Comparison of ENCODE assay signal across 2 cellular contexts in the genomic region with DNA sequence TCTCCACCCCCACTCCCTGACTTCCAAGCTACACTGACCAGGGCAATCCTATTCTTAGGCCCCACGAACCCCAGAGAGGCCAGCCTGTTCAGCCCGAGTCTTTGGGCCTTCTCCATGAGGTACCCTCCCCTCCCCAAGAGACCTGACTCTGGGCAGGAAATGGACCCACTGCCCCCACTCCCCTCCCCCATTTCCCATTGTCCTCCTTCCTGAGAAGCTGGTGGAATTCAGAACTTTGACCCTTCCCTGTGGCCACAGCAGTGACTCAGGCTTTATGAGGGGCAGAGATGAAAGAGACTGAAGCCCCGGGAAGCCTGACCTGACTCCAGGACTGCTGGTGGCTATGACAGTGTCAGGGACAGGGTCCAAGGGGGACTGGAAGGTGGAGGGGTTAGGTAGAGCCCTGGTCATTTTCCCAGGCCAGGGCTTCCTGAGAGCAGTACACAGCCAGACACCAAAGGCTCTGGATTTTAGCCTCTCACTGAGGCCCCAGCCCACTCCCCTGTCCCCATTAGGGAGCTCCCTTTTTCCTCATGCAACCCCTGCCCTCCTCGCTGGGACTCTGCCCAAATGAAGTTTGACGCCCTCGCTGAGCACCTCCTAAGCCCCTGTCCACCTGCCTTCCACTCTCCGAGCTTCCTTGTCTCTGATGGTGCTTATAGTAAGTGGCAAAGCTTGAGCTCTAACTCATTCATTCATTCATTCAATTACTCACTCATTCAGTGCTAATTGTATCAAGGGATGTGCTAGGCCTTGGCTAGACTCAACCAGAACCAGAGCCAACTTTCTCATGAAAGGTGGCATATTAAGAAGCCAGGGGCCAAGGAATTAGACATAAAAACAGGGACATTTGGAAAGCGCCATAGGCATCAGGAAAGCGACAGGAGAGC.
TF ChIP-seq lines count a peak whose summit lies in the region.

No MANE protein-coding gene starts in this region.

TF ChIP-seq in HepG2, 621 proteins besides CTCF, POLR2A, EP300 and RAD21 (continues in another document):
- TF ChIP-seq, protein P1, sequence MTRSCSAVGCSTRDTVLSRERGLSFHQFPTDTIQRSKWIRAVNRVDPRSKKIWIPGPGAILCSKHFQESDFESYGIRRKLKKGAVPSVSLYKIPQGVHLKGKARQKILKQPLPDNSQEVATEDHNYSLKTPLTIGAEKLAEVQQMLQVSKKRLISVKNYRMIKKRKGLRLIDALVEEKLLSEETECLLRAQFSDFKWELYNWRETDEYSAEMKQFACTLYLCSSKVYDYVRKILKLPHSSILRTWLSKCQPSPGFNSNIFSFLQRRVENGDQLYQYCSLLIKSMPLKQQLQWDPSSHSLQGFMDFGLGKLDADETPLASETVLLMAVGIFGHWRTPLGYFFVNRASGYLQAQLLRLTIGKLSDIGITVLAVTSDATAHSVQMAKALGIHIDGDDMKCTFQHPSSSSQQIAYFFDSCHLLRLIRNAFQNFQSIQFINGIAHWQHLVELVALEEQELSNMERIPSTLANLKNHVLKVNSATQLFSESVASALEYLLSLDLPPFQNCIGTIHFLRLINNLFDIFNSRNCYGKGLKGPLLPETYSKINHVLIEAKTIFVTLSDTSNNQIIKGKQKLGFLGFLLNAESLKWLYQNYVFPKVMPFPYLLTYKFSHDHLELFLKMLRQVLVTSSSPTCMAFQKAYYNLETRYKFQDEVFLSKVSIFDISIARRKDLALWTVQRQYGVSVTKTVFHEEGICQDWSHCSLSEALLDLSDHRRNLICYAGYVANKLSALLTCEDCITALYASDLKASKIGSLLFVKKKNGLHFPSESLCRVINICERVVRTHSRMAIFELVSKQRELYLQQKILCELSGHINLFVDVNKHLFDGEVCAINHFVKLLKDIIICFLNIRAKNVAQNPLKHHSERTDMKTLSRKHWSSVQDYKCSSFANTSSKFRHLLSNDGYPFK (CRISPR knock-in tag; IDR thresholded peaks at IDR 0.05; ENCODE audit: borderline replicate concordance): 0 out of 2 replicates have a peak, but pooled peaks have one; percentile 63
- TF ChIP-seq, protein P2, sequence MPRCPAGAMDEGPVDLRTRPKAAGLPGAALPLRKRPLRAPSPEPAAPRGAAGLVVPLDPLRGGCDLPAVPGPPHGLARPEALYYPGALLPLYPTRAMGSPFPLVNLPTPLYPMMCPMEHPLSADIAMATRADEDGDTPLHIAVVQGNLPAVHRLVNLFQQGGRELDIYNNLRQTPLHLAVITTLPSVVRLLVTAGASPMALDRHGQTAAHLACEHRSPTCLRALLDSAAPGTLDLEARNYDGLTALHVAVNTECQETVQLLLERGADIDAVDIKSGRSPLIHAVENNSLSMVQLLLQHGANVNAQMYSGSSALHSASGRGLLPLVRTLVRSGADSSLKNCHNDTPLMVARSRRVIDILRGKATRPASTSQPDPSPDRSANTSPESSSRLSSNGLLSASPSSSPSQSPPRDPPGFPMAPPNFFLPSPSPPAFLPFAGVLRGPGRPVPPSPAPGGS (CRISPR knock-in tag; IDR thresholded peaks at IDR 0.05): peak; percentile 62
- peak; percentile 49; the same call in 1 of the 2 replicates for TF ChIP-seq TFDP2 (CRISPR knock-in tag; IDR thresholded peaks at IDR 0.05)
- TF ChIP-seq, protein P3, sequence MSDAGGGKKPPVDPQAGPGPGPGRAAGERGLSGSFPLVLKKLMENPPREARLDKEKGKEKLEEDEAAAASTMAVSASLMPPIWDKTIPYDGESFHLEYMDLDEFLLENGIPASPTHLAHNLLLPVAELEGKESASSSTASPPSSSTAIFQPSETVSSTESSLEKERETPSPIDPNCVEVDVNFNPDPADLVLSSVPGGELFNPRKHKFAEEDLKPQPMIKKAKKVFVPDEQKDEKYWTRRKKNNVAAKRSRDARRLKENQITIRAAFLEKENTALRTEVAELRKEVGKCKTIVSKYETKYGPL (CRISPR knock-in tag; IDR thresholded peaks at IDR 0.05): no peak
- TF ChIP-seq ZNF879 (CRISPR knock-in tag; IDR thresholded peaks at IDR 0.05): no peak
- peak; percentile 32; the same call in 1 of the 2 replicates for TF ChIP-seq NFKB2 (CRISPR knock-in tag; IDR thresholded peaks at IDR 0.05; ENCODE audit: borderline replicate concordance)
- TF ChIP-seq KDM1A (CRISPR knock-in tag; IDR thresholded peaks at IDR 0.05): no peak; the same call in none of the 2 replicates
- peak; percentile 90; the same call in 1 of the 2 replicates for TF ChIP-seq ZNF761 (CRISPR knock-in tag; conservative IDR thresholded peaks at IDR 0.05)
- TF ChIP-seq NR2C2 (CRISPR knock-in tag; IDR thresholded peaks at IDR 0.05; ENCODE audit: borderline replicate concordance): peak; percentile 86
- peak; percentile 72; the same call in 1 of the 2 replicates for TF ChIP-seq YEATS2 (CRISPR knock-in tag; IDR thresholded peaks at IDR 0.05; ENCODE audit: borderline replicate concordance)
- peak; percentile 89 for TF ChIP-seq U2AF1 (optimal IDR thresholded peaks at IDR 0.05; ENCODE audit: low read depth, low read length)
- TF ChIP-seq SAP130 (CRISPR knock-in tag; IDR thresholded peaks at IDR 0.05; ENCODE audit: low read depth): peak; percentile 74
- TF ChIP-seq FOXP1 (IDR thresholded peaks at IDR 0.05): no peak
- TF ChIP-seq FOXP1 (CRISPR knock-in tag; IDR thresholded peaks at IDR 0.05): peak; percentile 51; the same call in 1 of the 2 replicates
- TF ChIP-seq SMAD3 (CRISPR knock-in tag; IDR thresholded peaks at IDR 0.05): peak; percentile 57
- TF ChIP-seq NONO (IDR thresholded peaks at IDR 0.05): no peak
- peak; percentile 98 for TF ChIP-seq NONO (CRISPR knock-in tag; conservative IDR thresholded peaks at IDR 0.05)
- TF ChIP-seq ZNF746 (CRISPR knock-in tag; IDR thresholded peaks at IDR 0.05): peak; percentile 96
- TF ChIP-seq, protein P4, sequence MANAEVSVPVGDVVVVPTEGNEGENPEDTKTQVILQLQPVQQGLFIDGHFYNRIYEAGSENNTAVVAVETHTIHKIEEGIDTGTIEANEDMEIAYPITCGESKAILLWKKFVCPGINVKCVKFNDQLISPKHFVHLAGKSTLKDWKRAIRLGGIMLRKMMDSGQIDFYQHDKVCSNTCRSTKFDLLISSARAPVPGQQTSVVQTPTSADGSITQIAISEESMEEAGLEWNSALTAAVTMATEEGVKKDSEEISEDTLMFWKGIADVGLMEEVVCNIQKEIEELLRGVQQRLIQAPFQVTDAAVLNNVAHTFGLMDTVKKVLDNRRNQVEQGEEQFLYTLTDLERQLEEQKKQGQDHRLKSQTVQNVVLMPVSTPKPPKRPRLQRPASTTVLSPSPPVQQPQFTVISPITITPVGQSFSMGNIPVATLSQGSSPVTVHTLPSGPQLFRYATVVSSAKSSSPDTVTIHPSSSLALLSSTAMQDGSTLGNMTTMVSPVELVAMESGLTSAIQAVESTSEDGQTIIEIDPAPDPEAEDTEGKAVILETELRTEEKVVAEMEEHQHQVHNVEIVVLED (CRISPR knock-in tag; IDR thresholded peaks at IDR 0.05; ENCODE audit: borderline replicate concordance): 0 out of 2 replicates have a peak, but pooled peaks have one; percentile 51

TF ChIP-seq in SK-N-SH, 30 proteins besides CTCF, POLR2A, EP300 and RAD21:
- TF ChIP-seq NRF1 (IDR thresholded peaks at IDR 0.05; ENCODE audit: low read depth, low read length): no peak
- TF ChIP-seq, protein P5, sequence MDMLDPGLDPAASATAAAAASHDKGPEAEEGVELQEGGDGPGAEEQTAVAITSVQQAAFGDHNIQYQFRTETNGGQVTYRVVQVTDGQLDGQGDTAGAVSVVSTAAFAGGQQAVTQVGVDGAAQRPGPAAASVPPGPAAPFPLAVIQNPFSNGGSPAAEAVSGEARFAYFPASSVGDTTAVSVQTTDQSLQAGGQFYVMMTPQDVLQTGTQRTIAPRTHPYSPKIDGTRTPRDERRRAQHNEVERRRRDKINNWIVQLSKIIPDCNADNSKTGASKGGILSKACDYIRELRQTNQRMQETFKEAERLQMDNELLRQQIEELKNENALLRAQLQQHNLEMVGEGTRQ (IDR thresholded peaks at IDR 0.05; ENCODE audit: borderline replicate concordance, low read depth, low read length): no peak
- no peak for TF ChIP-seq SIN3A (IDR thresholded peaks at IDR 0.05; ENCODE audit: borderline replicate concordance, low read depth, low read length)
- TF ChIP-seq GATA2 (CRISPR knock-in tag; IDR thresholded peaks at IDR 0.05): no peak
- no peak for TF ChIP-seq RCOR1 (IDR thresholded peaks at IDR 0.05; ENCODE audit: low read length)
- TF ChIP-seq MXI1 (IDR thresholded peaks at IDR 0.05; ENCODE audit: low read depth, low read length): no peak
- no peak for TF ChIP-seq CHD2 (IDR thresholded peaks at IDR 0.05; ENCODE audit: low read length, partially characterized antibody)
- TF ChIP-seq, protein P6, sequence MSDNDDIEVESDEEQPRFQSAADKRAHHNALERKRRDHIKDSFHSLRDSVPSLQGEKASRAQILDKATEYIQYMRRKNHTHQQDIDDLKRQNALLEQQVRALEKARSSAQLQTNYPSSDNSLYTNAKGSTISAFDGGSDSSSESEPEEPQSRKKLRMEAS (IDR thresholded peaks at IDR 0.05; ENCODE audit: low read depth): no peak
- TF ChIP-seq JUND (IDR thresholded peaks at IDR 0.05): no peak
- no peak for TF ChIP-seq RXRA (IDR thresholded peaks at IDR 0.05; ENCODE audit: borderline replicate concordance, low read depth)
- TF ChIP-seq NFIC (IDR thresholded peaks at IDR 0.05; ENCODE audit: borderline replicate concordance): no peak
- TF ChIP-seq FOXM1 (IDR thresholded peaks at IDR 0.05; ENCODE audit: low read depth): no peak
- no peak for TF ChIP-seq YY1 (IDR thresholded peaks at IDR 0.05; ENCODE audit: low read depth)
- TF ChIP-seq TAF1 (IDR thresholded peaks at IDR 0.05; ENCODE audit: borderline replicate concordance, low read depth, low read length): no peak
TF ChIP-seq in SK-N-SH: peak in this region for 0.
